Comparison of ENCODE assay signal across 31 cellular contexts in genomic region chr1:34427170-34427569, GRCh38.
"Had no signal": no experiment of that assay in that cellular context is flagged by ENCODE, and none has a peak within 500 bp of the region (broad histone marks: within the 10 kb centered on the region; RNA-seq: fewer than 3 reads in every experiment).

No MANE protein-coding gene starts in this region.

- H3K9ac ChIP-seq: KMS-11 had no signal

- H3K4me2 ChIP-seq: KMS-11 had no signal

- H3K4me3 ChIP-seq: MG63 had no signal

- H3K36me3 ChIP-seq: MG63 had no signal

- H3K9me3 ChIP-seq: MG63 had no signal

- H3K27me3 ChIP-seq: MG63 had no signal

- DNase-seq: Karpas-422, Kasumi-1, KBM-7, KG1, MG63, MM.1S, MV-4-11, NCI-H1048, NCI-H1092, NCI-H1092 treated with DMSO at 0.1 percent for 48 hours, NCI-H1105, NCI-H1105 treated with DMSO at 0.1 percent for 48 hours, NCI-H1417 treated with DMSO at 0.1 percent for 48 hours, NCI-H1436, NCI-H1436 treated with DMSO at 0.1 percent for 48 hours, NCI-H146, NCI-H1694, NCI-H1694 treated with DMSO at 0.1 percent for 48 hours, NCI-H1930, NCI-H2029 treated with DMSO at 0.1 percent for 48 hours, NCI-H2081, NCI-H2081 treated with DMSO at 0.1 percent for 48 hours, NCI-H2107, NCI-H2171, NCI-H2171 treated with DMSO at 0.1 percent for 48 hours, NCI-H2227 treated with DMSO at 0.1 percent for 48 hours, NCI-H226, NCI-H345, NCI-H446, NCI-H446 treated with DMSO at 0.1 percent for 48 hours had no signal

- H3K27ac ChIP-seq: KMS-11 had no signal
